In genomic region chr14:57495409-57495808, GRCh38 we compare ENCODE assay signal across 2 cellular contexts.
TF ChIP-seq lines count a peak whose summit lies in the region.

No MANE protein-coding gene starts in this region.

TF ChIP-seq in liver, 16 proteins besides CTCF, POLR2A, EP300 and RAD21 (continued from another document):
- TF ChIP-seq HNF4A (conservative IDR thresholded peaks at IDR 0.05) (peak; percentile 33 to 34), FOXA2 (IDR thresholded peaks at IDR 0.05) (no peak)
TF ChIP-seq in liver: peak in this region for 6.

TF ChIP-seq in HepG2, 621 proteins besides CTCF, POLR2A, EP300 and RAD21 (continued from another document):
- TF ChIP-seq ATF7-NPFF (CRISPR knock-in tag; IDR thresholded peaks at IDR 0.05; ENCODE audit: low read depth) (no peak), PTBP1 (IDR thresholded peaks at IDR 0.05; ENCODE audit: low read depth, low read length, poor library complexity, severe bottlenecking) (no peak), ZFX (CRISPR knock-in tag; IDR thresholded peaks at IDR 0.05; ENCODE audit: low read depth) (no peak), ZNF569 (CRISPR knock-in tag; IDR thresholded peaks at IDR 0.05; ENCODE audit: borderline replicate concordance) (no peak), ZMAT3 (CRISPR knock-in tag; conservative IDR thresholded peaks at IDR 0.05) (no peak), ADNP (CRISPR knock-in tag; IDR thresholded peaks at IDR 0.05) (no peak), RFX5 (IDR thresholded peaks at IDR 0.05; ENCODE audit: low read depth, low read length) (no peak), DNMT3B (CRISPR knock-in tag; conservative IDR thresholded peaks at IDR 0.05) (no peak), MLX (CRISPR knock-in tag; IDR thresholded peaks at IDR 0.05) (no peak), ZNF431 (CRISPR knock-in tag; IDR thresholded peaks at IDR 0.05; ENCODE audit: borderline replicate concordance, low read depth) (no peak), TOPORS (CRISPR knock-in tag; IDR thresholded peaks at IDR 0.05) (no peak), ZNF124 (CRISPR knock-in tag; IDR thresholded peaks at IDR 0.05) (no peak)
- TF ChIP-seq, protein P1, sequence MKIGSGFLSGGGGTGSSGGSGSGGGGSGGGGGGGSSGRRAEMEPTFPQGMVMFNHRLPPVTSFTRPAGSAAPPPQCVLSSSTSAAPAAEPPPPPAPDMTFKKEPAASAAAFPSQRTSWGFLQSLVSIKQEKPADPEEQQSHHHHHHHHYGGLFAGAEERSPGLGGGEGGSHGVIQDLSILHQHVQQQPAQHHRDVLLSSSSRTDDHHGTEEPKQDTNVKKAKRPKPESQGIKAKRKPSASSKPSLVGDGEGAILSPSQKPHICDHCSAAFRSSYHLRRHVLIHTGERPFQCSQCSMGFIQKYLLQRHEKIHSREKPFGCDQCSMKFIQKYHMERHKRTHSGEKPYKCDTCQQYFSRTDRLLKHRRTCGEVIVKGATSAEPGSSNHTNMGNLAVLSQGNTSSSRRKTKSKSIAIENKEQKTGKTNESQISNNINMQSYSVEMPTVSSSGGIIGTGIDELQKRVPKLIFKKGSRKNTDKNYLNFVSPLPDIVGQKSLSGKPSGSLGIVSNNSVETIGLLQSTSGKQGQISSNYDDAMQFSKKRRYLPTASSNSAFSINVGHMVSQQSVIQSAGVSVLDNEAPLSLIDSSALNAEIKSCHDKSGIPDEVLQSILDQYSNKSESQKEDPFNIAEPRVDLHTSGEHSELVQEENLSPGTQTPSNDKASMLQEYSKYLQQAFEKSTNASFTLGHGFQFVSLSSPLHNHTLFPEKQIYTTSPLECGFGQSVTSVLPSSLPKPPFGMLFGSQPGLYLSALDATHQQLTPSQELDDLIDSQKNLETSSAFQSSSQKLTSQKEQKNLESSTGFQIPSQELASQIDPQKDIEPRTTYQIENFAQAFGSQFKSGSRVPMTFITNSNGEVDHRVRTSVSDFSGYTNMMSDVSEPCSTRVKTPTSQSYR (CRISPR knock-in tag; IDR thresholded peaks at IDR 0.05; ENCODE audit: borderline replicate concordance), result no peak
- TF ChIP-seq, protein P2, sequence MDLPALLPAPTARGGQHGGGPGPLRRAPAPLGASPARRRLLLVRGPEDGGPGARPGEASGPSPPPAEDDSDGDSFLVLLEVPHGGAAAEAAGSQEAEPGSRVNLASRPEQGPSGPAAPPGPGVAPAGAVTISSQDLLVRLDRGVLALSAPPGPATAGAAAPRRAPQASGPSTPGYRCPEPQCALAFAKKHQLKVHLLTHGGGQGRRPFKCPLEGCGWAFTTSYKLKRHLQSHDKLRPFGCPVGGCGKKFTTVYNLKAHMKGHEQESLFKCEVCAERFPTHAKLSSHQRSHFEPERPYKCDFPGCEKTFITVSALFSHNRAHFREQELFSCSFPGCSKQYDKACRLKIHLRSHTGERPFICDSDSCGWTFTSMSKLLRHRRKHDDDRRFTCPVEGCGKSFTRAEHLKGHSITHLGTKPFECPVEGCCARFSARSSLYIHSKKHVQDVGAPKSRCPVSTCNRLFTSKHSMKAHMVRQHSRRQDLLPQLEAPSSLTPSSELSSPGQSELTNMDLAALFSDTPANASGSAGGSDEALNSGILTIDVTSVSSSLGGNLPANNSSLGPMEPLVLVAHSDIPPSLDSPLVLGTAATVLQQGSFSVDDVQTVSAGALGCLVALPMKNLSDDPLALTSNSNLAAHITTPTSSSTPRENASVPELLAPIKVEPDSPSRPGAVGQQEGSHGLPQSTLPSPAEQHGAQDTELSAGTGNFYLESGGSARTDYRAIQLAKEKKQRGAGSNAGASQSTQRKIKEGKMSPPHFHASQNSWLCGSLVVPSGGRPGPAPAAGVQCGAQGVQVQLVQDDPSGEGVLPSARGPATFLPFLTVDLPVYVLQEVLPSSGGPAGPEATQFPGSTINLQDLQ (CRISPR knock-in tag; IDR thresholded peaks at IDR 0.05), result no peak
